19 cellular contexts compared by ENCODE assay signal in genomic region chr2:50346104-50346503, GRCh38.
A peak's percentile ranks its signal among the peaks of the same experiment; 100 is the strongest.
DNase-seq lines count a peak whose midpoint lies in the region; ATAC-seq and TF ChIP-seq lines count a peak whose summit lies in the region.
"Had no signal": no experiment of that assay in that cellular context is flagged by ENCODE, and none has a peak within 500 bp of the region (broad histone marks: within the 10 kb centered on the region; RNA-seq: fewer than 3 reads in every experiment).

No MANE protein-coding gene starts in this region.

- no peak for TF ChIP-seq EP300 in esophagus muscularis mucosa (IDR thresholded peaks at IDR 0.05)

- H3K4me1 ChIP-seq in right atrium auricular region (no peaks in the 10 kb centered on the region), heart right ventricle (peaks cover 0 to 10% (median 0%) of the 10 kb centered on the region in 9 donors), esophagus muscularis mucosa (peaks cover 5 to 23% (median 10%) of the 10 kb centered on the region in 4 donors), upper lobe of right lung (no peaks in the 10 kb centered on the region), SJCRH30 (no peaks in the 10 kb centered on the region)
- H3K4me1 ChIP-seq: foreskin keratinocyte had no signal

- intact Hi-C loops in heart right ventricle (cut with DNase I) = no loop called here
- intact Hi-C loops in esophagus muscularis mucosa (cut with DNase I) = no loop called here
- intact Hi-C loops in upper lobe of right lung (cut with DNase I) = no loop called here

- H3K4me3 ChIP-seq in right atrium auricular region = peak overlapping the region; percentile 51
- H3K4me3 ChIP-seq in heart right ventricle = no peak overlapping the region
- H3K4me3 ChIP-seq in esophagus muscularis mucosa = peak overlapping the region; percentile 39 to 47 (median 42)
- no peak overlapping the region for H3K4me3 ChIP-seq in upper lobe of right lung
- H3K4me3 ChIP-seq in SJCRH30 = no peak overlapping the region
- H3K4me3 ChIP-seq: ovary had no signal

- H3K27ac Mint-ChIP-seq in mesothelial cell of epicardium = no peak overlapping the region
- H3K27ac Mint-ChIP-seq: activated CD4-positive, alpha-beta memory T cell treated with anti-CD3 and anti-CD28 coated beads, Interleukin-2, amount 10 ng/mL, durations not matched to agents 7 days and 5 days; activated naive CD8-positive, alpha-beta T cell treated with anti-CD3 and anti-CD28 coated beads, Interleukin-2, amount 10 ng/mL, durations not matched to agents 7 days and 5 days; IgD-negative memory B cell had no signal

- H3K27ac ChIP-seq in right atrium auricular region (peak overlapping the region in 1 of 2 donors; percentile 66), heart right ventricle (no peak overlapping the region), esophagus muscularis mucosa (replicated peaks in 1 of 4) (no peak overlapping the region), upper lobe of right lung (no peak overlapping the region), SJCRH30 (no peak overlapping the region)
- H3K27ac ChIP-seq: foreskin keratinocyte, ovary had no signal

- H3K9me3 Mint-ChIP-seq in mesothelial cell of epicardium = no peaks in the 10 kb centered on the region
- H3K9me3 Mint-ChIP-seq: activated CD4-positive, alpha-beta memory T cell treated with anti-CD3 and anti-CD28 coated beads, Interleukin-2, amount 10 ng/mL, durations not matched to agents 7 days and 5 days; activated naive CD8-positive, alpha-beta T cell treated with anti-CD3 and anti-CD28 coated beads, Interleukin-2, amount 10 ng/mL, durations not matched to agents 7 days and 5 days had no signal

- H3K36me3 ChIP-seq in right atrium auricular region (no peaks in the 10 kb centered on the region), heart right ventricle (no peaks in the 10 kb centered on the region), esophagus muscularis mucosa (no peaks in the 10 kb centered on the region), upper lobe of right lung (no peaks in the 10 kb centered on the region), SJCRH30 (no peaks in the 10 kb centered on the region)
- H3K36me3 ChIP-seq: ovary had no signal

- no peaks in the 10 kb centered on the region for H3K9me3 ChIP-seq in right atrium auricular region
- H3K9me3 ChIP-seq in heart right ventricle = no peaks in the 10 kb centered on the region
- H3K9me3 ChIP-seq in esophagus muscularis mucosa = no peaks in the 10 kb centered on the region
- H3K9me3 ChIP-seq in upper lobe of right lung = no peaks in the 10 kb centered on the region
- H3K9me3 ChIP-seq in SJCRH30 (replicated peaks) = no peaks in the 10 kb centered on the region
- H3K9me3 ChIP-seq: ovary had no signal

- ATAC-seq in heart right ventricle = no peak
- ATAC-seq in upper lobe of right lung = peak; percentile 16
- ATAC-seq in GM19455 (IDR thresholded peaks at IDR 0.05; ENCODE audit: unreplicated experiment) = no peak
- ATAC-seq: Panc1 had no signal

- TF ChIP-seq POLR2A in esophagus muscularis mucosa (IDR thresholded peaks at IDR 0.05; ENCODE audit: low read depth) = no peak

- no peaks in the 10 kb centered on the region for H3K36me3 Mint-ChIP-seq in mesothelial cell of epicardium
- H3K36me3 Mint-ChIP-seq: activated naive CD8-positive, alpha-beta T cell treated with anti-CD3 and anti-CD28 coated beads, Interleukin-2, amount 10 ng/mL, durations not matched to agents 7 days and 5 days; IgD-negative memory B cell had no signal

- H3K4me1 Mint-ChIP-seq in mesothelial cell of epicardium = peaks cover 30% of the 10 kb centered on the region
- H3K4me1 Mint-ChIP-seq: activated CD4-positive, alpha-beta memory T cell treated with anti-CD3 and anti-CD28 coated beads, Interleukin-2, amount 10 ng/mL, durations not matched to agents 7 days and 5 days; activated naive CD8-positive, alpha-beta T cell treated with anti-CD3 and anti-CD28 coated beads, Interleukin-2, amount 10 ng/mL, durations not matched to agents 7 days and 5 days; IgD-negative memory B cell had no signal

- H3K4me3 Mint-ChIP-seq in mesothelial cell of epicardium = peak overlapping the region; percentile 67
- H3K4me3 Mint-ChIP-seq: activated CD4-positive, alpha-beta memory T cell treated with anti-CD3 and anti-CD28 coated beads, Interleukin-2, amount 10 ng/mL, durations not matched to agents 7 days and 5 days; activated naive CD8-positive, alpha-beta T cell treated with anti-CD3 and anti-CD28 coated beads, Interleukin-2, amount 10 ng/mL, durations not matched to agents 7 days and 5 days; IgD-negative memory B cell had no signal

- no peak for DNase-seq in right atrium auricular region (ENCODE audit: low spot score)
- no peak for DNase-seq in heart right ventricle
- DNase-seq in esophagus muscularis mucosa (ENCODE audit: extremely low spot score) = no peak
- no peak for DNase-seq in mesothelial cell of epicardium (ENCODE audit: low spot score in 2 of 2, unreplicated experiment in 2 of 2)
- no peak for DNase-seq in upper lobe of right lung
- no peak for DNase-seq in SJCRH30
- no peak for DNase-seq in activated effector memory CD4-positive, alpha-beta T cell treated with Interleukin-2 at 50 U/mL for 16 hours
- DNase-seq: activated CD4-positive, alpha-beta memory T cell treated with anti-CD3 and anti-CD28 coated beads, Interleukin-2, amount 10 ng/mL, durations not matched to agents 7 days and 5 days; activated naive CD8-positive, alpha-beta T cell treated with anti-CD3 and anti-CD28 coated beads, Interleukin-2, amount 10 ng/mL, durations not matched to agents 7 days and 5 days; activated T-cell treated with anti-CD3 and anti-CD28 coated beads, Interleukin-2, amount 50 U/mL, for 48 hours; central memory CD4-positive, alpha-beta T cell; DMS53; foreskin keratinocyte; NCI-H2081 treated with DMSO at 0.1 percent for 48 hours; ovary; stimulated activated naive CD4-positive, alpha-beta T cell had no signal

- peaks cover 71% of the 10 kb centered on the region for H3K27me3 Mint-ChIP-seq in mesothelial cell of epicardium (ENCODE audit: low read depth)

- TF ChIP-seq CTCF in right atrium auricular region (IDR thresholded peaks at IDR 0.05) = no peak
- no peak for TF ChIP-seq CTCF in heart right ventricle (IDR thresholded peaks at IDR 0.05)
- no peak for TF ChIP-seq CTCF in esophagus muscularis mucosa (IDR thresholded peaks at IDR 0.05)
- TF ChIP-seq CTCF in mesothelial cell of epicardium (IDR thresholded peaks at IDR 0.05; ENCODE audit: unreplicated experiment) = no peak
- no peak for TF ChIP-seq CTCF in upper lobe of right lung (IDR thresholded peaks at IDR 0.05)

- WGBS in heart right ventricle, 2 donors = 4 to 6% methylated on average over 19 of the region's 19 CpGs
- 26% methylated on average over 6 of the region's 19 CpGs for WGBS in esophagus muscularis mucosa

- H3K27me3 ChIP-seq in right atrium auricular region = no peaks in the 10 kb centered on the region
- peaks cover 7 to 90% (median 57%) of the 10 kb centered on the region in 7 donors for H3K27me3 ChIP-seq in heart right ventricle
- H3K27me3 ChIP-seq in esophagus muscularis mucosa = peaks cover 0 to 61% (median 8%) of the 10 kb centered on the region in 4 donors
- peaks cover 37% of the 10 kb centered on the region for H3K27me3 ChIP-seq in upper lobe of right lung
- H3K27me3 ChIP-seq in SJCRH30 = peaks cover 10% of the 10 kb centered on the region
- H3K27me3 ChIP-seq: ovary had no signal

Comparison
In these comparisons a context has a peak if more than half of its experiments do, and no peak if none do; other contexts are left out.
1. H3K4me3 ChIP-seq: peak in right atrium auricular region (2 of 2) and esophagus muscularis mucosa (4 of 4); none in heart right ventricle (0 of 10), upper lobe of right lung (single experiment) and SJCRH30 (single experiment).